Comparison of ENCODE assay signal across 14 cellular contexts in the genomic region with DNA sequence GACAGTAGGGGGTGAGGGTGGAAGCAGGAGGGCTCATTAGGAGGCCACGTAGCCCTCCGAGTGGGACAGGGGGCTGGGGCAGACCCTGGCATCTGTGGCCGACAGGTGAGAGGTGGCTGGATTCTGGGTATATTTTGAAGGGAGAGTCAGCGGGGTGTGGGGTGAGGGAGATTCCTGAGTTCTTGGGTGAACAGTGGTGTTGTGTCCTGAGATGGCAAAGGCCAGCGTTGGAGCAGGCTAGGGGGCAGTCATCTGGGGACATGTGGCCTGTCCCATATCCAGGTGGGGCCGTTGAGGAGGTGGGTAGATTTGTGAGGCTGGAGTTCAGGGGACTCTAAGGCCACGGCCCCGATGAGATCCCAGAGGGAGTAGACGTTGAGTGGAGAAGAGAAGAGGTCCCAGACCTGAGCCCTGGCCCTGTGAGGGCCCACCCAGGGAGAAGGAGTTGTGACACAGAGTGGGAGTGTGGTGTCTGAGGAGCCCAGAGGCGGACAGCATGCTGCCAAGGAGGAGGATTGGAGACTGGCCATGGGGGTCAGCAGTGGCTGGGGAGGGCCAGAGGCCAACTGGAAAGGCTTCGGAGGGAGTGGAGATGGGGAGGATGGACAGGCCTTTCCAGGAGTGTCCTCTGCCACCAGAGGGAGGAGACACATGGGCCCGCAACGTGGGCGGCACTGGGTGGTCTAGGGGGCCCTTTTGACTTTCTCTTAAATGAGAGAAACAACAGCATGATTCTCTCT. TPM values are rescaled to one million over a fixed set of nuclear protein-coding genes. Genes with fewer than 3 reads are reported as not detected.
DNase-seq lines count a peak whose midpoint lies in the region; ATAC-seq, FAIRE-seq and TF ChIP-seq lines count a peak whose summit lies in the region.
"Had no signal": no experiment of that assay in that cellular context is flagged by ENCODE, and none has a peak within 500 bp of the region (broad histone marks: within the 10 kb centered on the region; RNA-seq: fewer than 3 reads in every experiment).

No MANE protein-coding gene starts in this region.

- CTCF ChIA-PET in activated CD4-positive, alpha-beta T cell treated with anti-CD3 and anti-CD28 coated beads, Interleukin-2, amount 10 ng/mL, durations not matched to agents 7 days and 5 days (lab: Charles Lee), result no interaction called here

- H3K27me3 ChIP-seq in MM.1S (replicated peaks; ENCODE audit: insufficient read depth, low read length) (no peaks in the 10 kb centered on the region), stomach (no peaks in the 10 kb centered on the region)
- H3K27me3 ChIP-seq: right lobe of liver, tibial nerve had no signal

- no peaks in the 10 kb centered on the region for H3K9me3 ChIP-seq in MM.1S (replicated peaks; ENCODE audit: insufficient read depth, low read length)
- no peaks in the 10 kb centered on the region for H3K9me3 ChIP-seq in stomach
- H3K9me3 ChIP-seq: right lobe of liver, tibial nerve had no signal

- H3K9me3 Mint-ChIP-seq in activated CD4-positive, alpha-beta T cell treated with anti-CD3 and anti-CD28 coated beads, Interleukin-2, amount 10 ng/mL, durations not matched to agents 7 days and 5 days, result no peaks in the 10 kb centered on the region
- H3K9me3 Mint-ChIP-seq in activated naive CD8-positive, alpha-beta T cell treated with anti-CD3 and anti-CD28 coated beads, Interleukin-2, amount 10 ng/mL, durations not matched to agents 7 days and 5 days, result no peaks in the 10 kb centered on the region
- no peaks in the 10 kb centered on the region for H3K9me3 Mint-ChIP-seq in neural crest cell
- H3K9me3 Mint-ChIP-seq: memory B cell had no signal

- H3K36me3 Mint-ChIP-seq in activated CD4-positive, alpha-beta T cell treated with anti-CD3 and anti-CD28 coated beads, Interleukin-2, amount 10 ng/mL, durations not matched to agents 7 days and 5 days (ENCODE audit: low read depth), result no peaks in the 10 kb centered on the region
- no peaks in the 10 kb centered on the region for H3K36me3 Mint-ChIP-seq in activated naive CD8-positive, alpha-beta T cell treated with anti-CD3 and anti-CD28 coated beads, Interleukin-2, amount 10 ng/mL, durations not matched to agents 7 days and 5 days
- no peaks in the 10 kb centered on the region for H3K36me3 Mint-ChIP-seq in neural crest cell (ENCODE audit: low read depth)
- H3K36me3 Mint-ChIP-seq: memory B cell had no signal

- H2AFZ ChIP-seq in MM.1S (ENCODE audit: low read length), result peak overlapping the region; percentile 68

- H3K9ac ChIP-seq in MM.1S (ENCODE audit: low read length), result peak overlapping the region; percentile 67

- H3K4me2 ChIP-seq in MM.1S (ENCODE audit: low read depth, low read length), result peak overlapping the region; percentile 83

- no peak for TF ChIP-seq EP300 in stomach (IDR thresholded peaks at IDR 0.05)

- peaks cover 40% of the 10 kb centered on the region for H3K4me1 Mint-ChIP-seq in activated CD4-positive, alpha-beta T cell treated with anti-CD3 and anti-CD28 coated beads, Interleukin-2, amount 10 ng/mL, durations not matched to agents 7 days and 5 days
- H3K4me1 Mint-ChIP-seq in activated naive CD8-positive, alpha-beta T cell treated with anti-CD3 and anti-CD28 coated beads, Interleukin-2, amount 10 ng/mL, durations not matched to agents 7 days and 5 days, result peaks cover 31% of the 10 kb centered on the region
- H3K4me1 Mint-ChIP-seq in neural crest cell, result no peaks in the 10 kb centered on the region

- H4K20me1 ChIP-seq in MM.1S (ENCODE audit: insufficient read depth, low read length), result no peaks in the 10 kb centered on the region

- H3K4me3 Mint-ChIP-seq in activated CD4-positive, alpha-beta T cell treated with anti-CD3 and anti-CD28 coated beads, Interleukin-2, amount 10 ng/mL, durations not matched to agents 7 days and 5 days, result peak overlapping the region; percentile 43
- H3K4me3 Mint-ChIP-seq in activated naive CD8-positive, alpha-beta T cell treated with anti-CD3 and anti-CD28 coated beads, Interleukin-2, amount 10 ng/mL, durations not matched to agents 7 days and 5 days, result peak overlapping the region; percentile 66
- no peak overlapping the region for H3K4me3 Mint-ChIP-seq in neural crest cell
- H3K4me3 Mint-ChIP-seq: memory B cell had no signal

- peak overlapping the region; percentile 83 for H3K27ac Mint-ChIP-seq in activated CD4-positive, alpha-beta T cell treated with anti-CD3 and anti-CD28 coated beads, Interleukin-2, amount 10 ng/mL, durations not matched to agents 7 days and 5 days
- peak overlapping the region; percentile 84 for H3K27ac Mint-ChIP-seq in activated naive CD8-positive, alpha-beta T cell treated with anti-CD3 and anti-CD28 coated beads, Interleukin-2, amount 10 ng/mL, durations not matched to agents 7 days and 5 days
- H3K27ac Mint-ChIP-seq in neural crest cell (ENCODE audit: unreplicated experiment), result peak overlapping the region; percentile 19
- H3K27ac Mint-ChIP-seq: memory B cell had no signal

- DNase-seq in activated CD4-positive, alpha-beta T cell treated with anti-CD3 and anti-CD28 coated beads, Interleukin-2, amount 10 ng/mL, durations not matched to agents 7 days and 5 days, result no peak
- no peak for DNase-seq in activated CD4-positive, alpha-beta T cell treated with anti-CD3 and anti-CD28 coated beads for 4 hours
- DNase-seq in MM.1S, result no peak
- DNase-seq in activated naive CD8-positive, alpha-beta T cell treated with anti-CD3 and anti-CD28 coated beads, Interleukin-2, amount 10 ng/mL, durations not matched to agents 7 days and 5 days, result peak; percentile 33
- no peak for DNase-seq in neural crest cell (ENCODE audit: low read depth, low spot score)
- DNase-seq in GM12891 (ENCODE audit: insufficient read length, low spot score), result no peak
- no peak for DNase-seq in DMS79 treated with DMSO at 0.1 percent for 48 hours (lab: John Stamatoyannopoulos, UW)
- no peak for DNase-seq in stomach
- DNase-seq: right lobe of liver had no signal

- H3F3A ChIP-seq in MM.1S (ENCODE audit: insufficient read depth, low read length), result peaks cover 7% of the 10 kb centered on the region; the same call in 1 of the 2 replicates

- no peak for TF ChIP-seq POLR2A in GM12891 (IDR thresholded peaks at IDR 0.05; ENCODE audit: low read depth, low read length)
- no peak for TF ChIP-seq POLR2A in stomach (IDR thresholded peaks at IDR 0.05)

- no peaks in the 10 kb centered on the region for H3K27me3 Mint-ChIP-seq in activated CD4-positive, alpha-beta T cell treated with anti-CD3 and anti-CD28 coated beads, Interleukin-2, amount 10 ng/mL, durations not matched to agents 7 days and 5 days
- H3K27me3 Mint-ChIP-seq in activated naive CD8-positive, alpha-beta T cell treated with anti-CD3 and anti-CD28 coated beads, Interleukin-2, amount 10 ng/mL, durations not matched to agents 7 days and 5 days, result peaks cover 2% of the 10 kb centered on the region
- H3K27me3 Mint-ChIP-seq in neural crest cell (ENCODE audit: low read depth), result no peaks in the 10 kb centered on the region
- H3K27me3 Mint-ChIP-seq: memory B cell had no signal

- no peaks in the 10 kb centered on the region for H3K36me3 ChIP-seq in MM.1S (replicated peaks; ENCODE audit: insufficient read depth, low read length)
- no peaks in the 10 kb centered on the region for H3K36me3 ChIP-seq in stomach
- H3K36me3 ChIP-seq: right lobe of liver, tibial nerve had no signal

- TF ChIP-seq CTCF in MM.1S (IDR thresholded peaks at IDR 0.05; ENCODE audit: low read length) (no peak; the same call in none of the 2 replicates), neural crest cell (conservative IDR thresholded peaks at IDR 0.05) (no peak), stomach (IDR thresholded peaks at IDR 0.05) (no peak)

- no peak for FAIRE-seq in GM12891 (lab: Jason Lieb, UNC)
- FAIRE-seq: frontal cortex, RCC 7860 had no signal

- peak overlapping the region; percentile 66 for H3K27ac ChIP-seq in MM.1S (ENCODE audit: low read length)
- H3K27ac ChIP-seq in stomach, result no peak overlapping the region
- H3K27ac ChIP-seq: right lobe of liver, tibial nerve had no signal

- H3K4me3 ChIP-seq in MM.1S (ENCODE audit: low read length) (peak overlapping the region; percentile 59), stomach (no peak overlapping the region)
- H3K4me3 ChIP-seq: right lobe of liver, tibial nerve had no signal

- 76 to 83% (median 79%) methylated on average over 14 of the region's 14 CpGs for WGBS in stomach, 5 donors

- intact Hi-C loops in stomach (cut with DNase I; ENCODE audit: low total_unique reads), result no loop called here

- H3K4me1 ChIP-seq in MM.1S (ENCODE audit: low read length) (peaks cover 13% of the 10 kb centered on the region), stomach (no peaks in the 10 kb centered on the region)
- H3K4me1 ChIP-seq: right lobe of liver, tibial nerve had no signal

- POLR2A ChIA-PET in activated CD4-positive, alpha-beta T cell treated with anti-CD3 and anti-CD28 coated beads, Interleukin-2, amount 10 ng/mL, durations not matched to agents 7 days and 5 days (lab: Charles Lee), result no interaction called here
- POLR2A ChIA-PET in activated naive CD8-positive, alpha-beta T cell treated with anti-CD3 and anti-CD28 coated beads, Interleukin-2, amount 10 ng/mL, durations not matched to agents 7 days and 5 days (lab: Charles Lee), result interaction anchor here (0.5 kb wide), 1 partner anchor 10 kb away, joined by 5 read pairs; no protein-coding TSS in a partner anchor

- H3K79me2 ChIP-seq in MM.1S (ENCODE audit: low read length), result peaks cover 11% of the 10 kb centered on the region

- no peaks in the 10 kb centered on the region for H3K9me2 ChIP-seq in MM.1S (replicated peaks; ENCODE audit: insufficient read depth, low read length)

- ATAC-seq in activated naive CD8-positive, alpha-beta T cell treated with anti-CD3 and anti-CD28 coated beads, Interleukin-2, amount 10 ng/mL, durations not matched to agents 7 days and 5 days (ENCODE audit: low read depth), result peak; percentile 28
- ATAC-seq: right lobe of liver had no signal

TF ChIP-seq in GM12891, 5 proteins besides CTCF, POLR2A, EP300 and RAD21 (continues in another document):
- TF ChIP-seq PAX5 (IDR thresholded peaks at IDR 0.05; ENCODE audit: insufficient read depth, low read length, severe bottlenecking), result no peak

RNA-seq across cellular contexts. Expression of a gene that starts 19.6 kb away (rescaled TPM):
- total RNA-seq in activated CD4-positive, alpha-beta T cell treated with anti-CD3 and anti-CD28 coated beads, Interleukin-2, amount 10 ng/mL, durations not matched to agents 7 days and 5 days, result 1 to 10 TPM; 1.6 to 1.7 TPM
- 1 to 10 TPM; 3.1 to 4.5 TPM for total RNA-seq in activated naive CD8-positive, alpha-beta T cell treated with anti-CD3 and anti-CD28 coated beads, Interleukin-2, amount 10 ng/mL, durations not matched to agents 7 days and 5 days
- total RNA-seq in neural crest cell, result 0.30 and 0.44 TPM in 2 replicates
- polyA plus RNA-seq in GM12891 (2012; ENCODE audit: low read depth, missing spikeins), result 0.18 TPM
- 1 to 10 TPM in 1 of 5 donors, under 1 TPM in 2, not detected in 2; under 0.01 to 2.2 (median 0.37) TPM for total RNA-seq in stomach
- 1 to 10 TPM in 1 of 3 donors, under 1 TPM in 2; 0.25 to 1.6 (median 0.61) TPM for polyA plus RNA-seq in stomach
- total RNA-seq: A673 had no signal

RNA-seq across cellular contexts. Expression of a gene that starts 59.6 kb away (rescaled TPM):
- 1,000 to 10,000 TPM; 1,606 to 1,644 TPM for total RNA-seq in activated CD4-positive, alpha-beta T cell treated with anti-CD3 and anti-CD28 coated beads, Interleukin-2, amount 10 ng/mL, durations not matched to agents 7 days and 5 days
- 1,000 to 10,000 TPM; 1,507 to 1,529 TPM for total RNA-seq in activated naive CD8-positive, alpha-beta T cell treated with anti-CD3 and anti-CD28 coated beads, Interleukin-2, amount 10 ng/mL, durations not matched to agents 7 days and 5 days
- 1,626 and 1,641 TPM in 2 replicates for total RNA-seq in neural crest cell
- 4,277 TPM for polyA plus RNA-seq in GM12891 (2012; ENCODE audit: low read depth, missing spikeins)
- 1,000 to 10,000 TPM in 4 of 5 donors, 100 to 1,000 TPM in 1; 371 to 2,165 (median 1,796) TPM for total RNA-seq in stomach
- polyA plus RNA-seq in stomach, result 1,000 to 10,000 TPM; 3,296 to 4,063 (median 3,349) TPM

Comparison
In these comparisons a context has a peak if more than half of its experiments do, and no peak if none do; other contexts are left out.
1. H3K27ac Mint-ChIP-seq: peak in every context shown above with its lines; median percentile 84 in activated naive CD8-positive, alpha-beta T cell treated with anti-CD3 and anti-CD28 coated beads, Interleukin-2, amount 10 ng/mL, durations not matched to agents 7 days and 5 days; 83 in activated CD4-positive, alpha-beta T cell treated with anti-CD3 and anti-CD28 coated beads, Interleukin-2, amount 10 ng/mL, durations not matched to agents 7 days and 5 days; 19 in neural crest cell.